10 cellular contexts compared by ENCODE assay signal in the genomic region with DNA sequence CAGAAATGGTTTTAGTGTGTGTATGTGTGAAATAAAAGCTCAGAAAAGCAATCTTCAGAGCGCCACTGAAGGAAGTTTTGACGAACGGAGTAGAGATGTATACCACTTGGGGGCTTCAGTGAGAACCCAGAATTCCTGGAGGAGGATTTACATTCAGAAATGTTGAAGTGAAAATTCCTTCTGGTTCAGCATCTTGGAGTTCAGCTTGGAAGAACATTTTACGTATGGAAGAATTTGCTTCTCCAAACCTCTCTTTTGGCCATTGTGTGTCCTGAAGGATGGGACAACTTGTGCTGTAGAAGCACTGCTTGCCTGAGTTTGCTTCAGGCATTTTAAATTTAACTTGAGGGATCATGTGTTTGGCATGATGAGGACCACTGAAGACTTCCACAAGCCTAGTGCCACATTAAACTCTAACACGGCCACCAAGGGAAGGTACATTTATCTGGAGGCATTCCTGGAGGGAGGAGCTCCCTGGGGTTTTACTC. TPM values are rescaled to one million over a fixed set of nuclear protein-coding genes. Genes with fewer than 3 reads are reported as not detected.
DNase-seq lines count a peak whose midpoint lies in the region; ATAC-seq, FAIRE-seq and TF ChIP-seq lines count a peak whose summit lies in the region.
"Had no signal": no experiment of that assay in that cellular context is flagged by ENCODE, and none has a peak within 500 bp of the region (broad histone marks: within the 10 kb centered on the region; RNA-seq: fewer than 3 reads in every experiment).

No MANE protein-coding gene starts in this region.

- H3K36me3 ChIP-seq in kidney (ENCODE audit: control insufficient read depth in 1 of 2, insufficient read depth in 2 of 2, low read length in 2 of 2) (no peaks in the 10 kb centered on the region), subcutaneous abdominal adipose tissue (ENCODE audit: control insufficient read depth in 5 of 5, insufficient read depth in 5 of 5, low read length in 5 of 5) (no peaks in the 10 kb centered on the region)

- H3K9ac ChIP-seq in kidney (ENCODE audit: low read length in 2 of 2) (peak overlapping the region in 1 of 2 donors; percentile 65), subcutaneous abdominal adipose tissue (ENCODE audit: low read length in 5 of 5) (peak overlapping the region; percentile 3 to 40 (median 23))

- H3K27ac ChIP-seq in coronary artery (peak overlapping the region; percentile 8 to 81), kidney (ENCODE audit: low read depth in 2 of 2, low read length in 2 of 2) (no peak overlapping the region), subcutaneous abdominal adipose tissue (ENCODE audit: low read depth, low read length) (no peak overlapping the region)

- H3K27ac Mint-ChIP-seq in HFFc6: no peak overlapping the region

- peaks cover 8% of the 10 kb centered on the region; the same call in 1 of the 2 replicates for H3K27me3 Mint-ChIP-seq in HFFc6 (ENCODE audit: insufficient read depth)

- DNase-seq in HFFc6: no peak
- no peak for DNase-seq in coronary artery (ENCODE audit: low spot score)
- no peak for DNase-seq in kidney
- DNase-seq in activated CD8-positive, alpha-beta memory T cell treated with anti-CD3 and anti-CD28 coated beads for 24 hours: no peak
- DNase-seq in T1000 (lab: John Stamatoyannopoulos, UW): no peak
- no peak for DNase-seq in NCI-H1694 treated with DMSO at 0.1 percent for 48 hours (lab: John Stamatoyannopoulos, UW)

- peak overlapping the region; percentile 66 for H3K4me3 ChIP-seq in coronary artery
- peak overlapping the region; percentile 44 to 49 for H3K4me3 ChIP-seq in kidney (ENCODE audit: low read length in 2 of 2)
- peak overlapping the region in 4 of 5 donors; percentile 15 to 60 (median 44) for H3K4me3 ChIP-seq in subcutaneous abdominal adipose tissue (ENCODE audit: low read depth in 1 of 5, low read length in 5 of 5)

- H3K4me3 Mint-ChIP-seq in HFFc6: peak overlapping the region; percentile 81

- ATAC-seq in activated CD4-positive, CD25-positive, alpha-beta regulatory T cell treated with anti-CD3 and anti-CD28 coated beads, Interleukin-2, amount 50 U/mL, for 24 hours: no peak

- FAIRE-seq in kidney (lab: Jason Lieb, UNC): no peak
- FAIRE-seq: D721Med had no signal

- intact Hi-C loops in kidney (cut with DNase I): no loop called here

- H3K4me1 Mint-ChIP-seq in HFFc6 (ENCODE audit: low read depth): peaks cover 20% of the 10 kb centered on the region

- TF ChIP-seq CTCF in HFFc6 (IDR thresholded peaks at IDR 0.05) (peak; percentile 12; the same call in 1 of the 2 replicates), coronary artery (IDR thresholded peaks at IDR 0.05) (no peak), kidney (IDR thresholded peaks at IDR 0.05; ENCODE audit: borderline replicate concordance, extremely low read depth, insufficient read depth) (no peak)

- no peaks in the 10 kb centered on the region for H3K9me3 Mint-ChIP-seq in HFFc6

- no peaks in the 10 kb centered on the region for H3K27me3 ChIP-seq in subcutaneous abdominal adipose tissue (ENCODE audit: control insufficient read depth in 5 of 5, insufficient read depth in 4 of 5, low read length in 5 of 5)

- H3K9me3 ChIP-seq in kidney (ENCODE audit: control insufficient read depth in 1 of 2, low read length in 2 of 2) (no peaks in the 10 kb centered on the region), subcutaneous abdominal adipose tissue (ENCODE audit: control insufficient read depth in 5 of 5, low read length in 5 of 5) (peaks cover 0 to 4% (median 0%) of the 10 kb centered on the region in 5 donors)

- no peaks in the 10 kb centered on the region for H3K36me3 Mint-ChIP-seq in HFFc6 (ENCODE audit: low read depth)

- H3K4me1 ChIP-seq in kidney (ENCODE audit: control insufficient read depth in 1 of 2, insufficient read depth in 1 of 2, low read depth in 1 of 2, low read length in 2 of 2): no peaks in the 10 kb centered on the region
- H3K4me1 ChIP-seq in subcutaneous abdominal adipose tissue (ENCODE audit: control insufficient read depth in 5 of 5, insufficient read depth in 5 of 5, low read length in 5 of 5): peaks cover 0 to 13% (median 2%) of the 10 kb centered on the region in 5 donors

RNA-seq across cellular contexts. Expression of gene SHROOM3, which starts 0.7 kb away (rescaled TPM):
- 10 to 100 TPM; 39.1 to 98.7 (median 40.9) TPM for total RNA-seq in HFFc6 (2021; fragmentation: NEBNext Ultra II Directional; extraction: Animal tissue kit (Norgen Biotek cat#: 25700))
- 67.3 TPM for total RNA-seq in kidney
- 5.5 TPM for polyA plus RNA-seq in kidney (ENCODE audit: insufficient read depth, low read depth, low replicate concordance)

RNA-seq across cellular contexts. Expression of gene CCDC158, which starts 14.8 kb away (rescaled TPM):
- under 1 TPM in 1 of 6 experiments, not detected in 5; 0.05 TPM for total RNA-seq in HFFc6 (2021; fragmentation: NEBNext Ultra II Directional; extraction: Animal tissue kit (Norgen Biotek cat#: 25700))
- 1.0 TPM for total RNA-seq in kidney
- polyA plus RNA-seq in kidney (ENCODE audit: insufficient read depth, low read depth, low replicate concordance): 0.24 TPM
- total RNA-seq: T-helper 1 cell treated with Interleukin-12 subunit alpha and Interleukin-12 subunit beta and Interleukin-4 antibody, amounts not matched to agents 30 ng/mL and 1 ng/mL, for 36 hours had no signal

Comparison
In these comparisons a context has a peak if more than half of its experiments do, and no peak if none do; other contexts are left out.
1. H3K27ac ChIP-seq: peak in coronary artery (2 of 2); none in kidney (0 of 2) and subcutaneous abdominal adipose tissue (single experiment).
2. Peak in every context shown above with its lines, with median percentiles within 50 percentile points of each other: H3K4me3 ChIP-seq.